22 cellular contexts compared by ENCODE assay signal in genomic region chr22:17235861-17236260, GRCh38. TPM values are rescaled to one million over a fixed set of nuclear protein-coding genes. Genes with fewer than 3 reads are reported as not detected.
DNase-seq lines count a peak whose midpoint lies in the region; ATAC-seq lines count a peak whose summit lies in the region.
"Had no signal": no experiment of that assay in that cellular context is flagged by ENCODE, and none has a peak within 500 bp of the region (broad histone marks: within the 10 kb centered on the region; RNA-seq: fewer than 3 reads in every experiment).

No MANE protein-coding gene starts in this region.

- DNase-seq in activated naive CD8-positive, alpha-beta T cell treated with anti-CD3 and anti-CD28 coated beads, Interleukin-2, amount 10 ng/mL, durations not matched to agents 7 days and 5 days = no peak
- no peak for DNase-seq in activated naive CD8-positive, alpha-beta T cell treated with anti-CD3 and anti-CD28 coated beads for 36 hours
- no peak for DNase-seq in NT2/D1 (ENCODE audit: low read depth, low spot score)
- DNase-seq in stimulated activated naive B cell treated with anti-CD40 and anti-IgM and Interleukin-4, amounts not matched to agents 10 μg/mL and 1 μg/mL and 100 μg/mL, for 72 hours = no peak
- DNase-seq in nucleus accumbens (lab: John Stamatoyannopoulos, UW) = no peak
- no peak for DNase-seq in stimulated activated CD4-positive, alpha-beta T cell treated with anti-CD3 and anti-CD28 coated beads, Interleukin-1b, Interleukin-23, amount 100 ng/mL, for 48 hours
- DNase-seq in caudate nucleus (lab: John Stamatoyannopoulos, UW) = no peak
- DNase-seq: Calu3; cerebellar nuclear complex; effector CD4-positive, alpha-beta T cell; IMR-90; NCI-H1417 treated with DMSO at 0.1 percent for 48 hours; NCI-H2107; NCI-H510A; stimulated activated CD4-positive, alpha-beta T cell treated with anti-CD3 and anti-CD28 coated beads, Interleukin-4, amount 100 ng/mL, for 1 hour; upper lobe of left lung had no signal

- peak overlapping the region; percentile 74 for H3K27ac Mint-ChIP-seq in activated naive CD8-positive, alpha-beta T cell treated with anti-CD3 and anti-CD28 coated beads, Interleukin-2, amount 10 ng/mL, durations not matched to agents 7 days and 5 days
- no peak overlapping the region for H3K27ac Mint-ChIP-seq in activated naive CD8-positive, alpha-beta T cell treated with anti-CD3 and anti-CD28 coated beads for 36 hours
- H3K27ac Mint-ChIP-seq in stimulated activated naive B cell treated with anti-CD40 and anti-IgM and Interleukin-4, amounts not matched to agents 10 μg/mL and 1 μg/mL and 100 μg/mL, for 72 hours = peak overlapping the region; percentile 80

- H3K27me3 ChIP-seq in NT2/D1 (ENCODE audit: insufficient read depth, insufficient read length) = no peaks in the 10 kb centered on the region
- no peaks in the 10 kb centered on the region for H3K27me3 ChIP-seq in iPS-18a (ENCODE audit: control insufficient read depth, insufficient read depth, low read length)
- H3K27me3 ChIP-seq: upper lobe of left lung had no signal

- POLR2A ChIA-PET in activated naive CD8-positive, alpha-beta T cell treated with anti-CD3 and anti-CD28 coated beads, Interleukin-2, amount 10 ng/mL, durations not matched to agents 7 days and 5 days (lab: Charles Lee) = interaction anchor here (1.0 to 1.8 kb wide), 3 partner anchors 16 to 31 kb away, joined by 3 to 22 read pairs (median 5); partner anchors contain the start of gene ADA2

- no peak overlapping the region for H3K4me3 Mint-ChIP-seq in activated naive CD8-positive, alpha-beta T cell treated with anti-CD3 and anti-CD28 coated beads, Interleukin-2, amount 10 ng/mL, durations not matched to agents 7 days and 5 days
- no peak overlapping the region for H3K4me3 Mint-ChIP-seq in activated naive CD8-positive, alpha-beta T cell treated with anti-CD3 and anti-CD28 coated beads for 36 hours
- H3K4me3 Mint-ChIP-seq in stimulated activated naive B cell treated with anti-CD40 and anti-IgM and Interleukin-4, amounts not matched to agents 10 μg/mL and 1 μg/mL and 100 μg/mL, for 72 hours = no peak overlapping the region
- H3K4me3 Mint-ChIP-seq: neural crest cell had no signal

- H3K27ac ChIP-seq in iPS-18a (ENCODE audit: low read length) = peak overlapping the region; percentile 9
- no peak overlapping the region for H3K27ac ChIP-seq in caudate nucleus (ENCODE audit: low read depth, low read length)
- H3K27ac ChIP-seq: esophagus muscularis mucosa had no signal

- H3K4me3 ChIP-seq in NT2/D1 (ENCODE audit: insufficient read length, low read depth) (no peak overlapping the region), iPS-18a (ENCODE audit: low read length) (no peak overlapping the region)
- H3K4me3 ChIP-seq: esophagus muscularis mucosa, skin epidermis, upper lobe of left lung had no signal

- H3K9me3 ChIP-seq in NT2/D1 (ENCODE audit: insufficient read depth, low read length) (no peaks in the 10 kb centered on the region), iPS-18a (ENCODE audit: control insufficient read depth, low read depth, low read length) (no peaks in the 10 kb centered on the region)
- H3K9me3 ChIP-seq: esophagus muscularis mucosa, upper lobe of left lung had no signal

- no peaks in the 10 kb centered on the region for H3K36me3 Mint-ChIP-seq in activated naive CD8-positive, alpha-beta T cell treated with anti-CD3 and anti-CD28 coated beads, Interleukin-2, amount 10 ng/mL, durations not matched to agents 7 days and 5 days
- H3K36me3 Mint-ChIP-seq in activated naive CD8-positive, alpha-beta T cell treated with anti-CD3 and anti-CD28 coated beads for 36 hours = no peaks in the 10 kb centered on the region
- H3K36me3 Mint-ChIP-seq in stimulated activated naive B cell treated with anti-CD40 and anti-IgM and Interleukin-4, amounts not matched to agents 10 μg/mL and 1 μg/mL and 100 μg/mL, for 72 hours = no peaks in the 10 kb centered on the region

- H3K9ac ChIP-seq in NT2/D1 (ENCODE audit: insufficient read length, low read depth) (peak overlapping the region; percentile 61), iPS-18a (ENCODE audit: low read length) (no peak overlapping the region)

- H3K27me3 Mint-ChIP-seq in activated naive CD8-positive, alpha-beta T cell treated with anti-CD3 and anti-CD28 coated beads, Interleukin-2, amount 10 ng/mL, durations not matched to agents 7 days and 5 days = no peaks in the 10 kb centered on the region
- H3K27me3 Mint-ChIP-seq in activated naive CD8-positive, alpha-beta T cell treated with anti-CD3 and anti-CD28 coated beads for 36 hours = no peaks in the 10 kb centered on the region
- H3K27me3 Mint-ChIP-seq in stimulated activated naive B cell treated with anti-CD40 and anti-IgM and Interleukin-4, amounts not matched to agents 10 μg/mL and 1 μg/mL and 100 μg/mL, for 72 hours = no peaks in the 10 kb centered on the region

- no peaks in the 10 kb centered on the region for H3K9me3 Mint-ChIP-seq in activated naive CD8-positive, alpha-beta T cell treated with anti-CD3 and anti-CD28 coated beads, Interleukin-2, amount 10 ng/mL, durations not matched to agents 7 days and 5 days
- H3K9me3 Mint-ChIP-seq in activated naive CD8-positive, alpha-beta T cell treated with anti-CD3 and anti-CD28 coated beads for 36 hours = no peaks in the 10 kb centered on the region
- no peaks in the 10 kb centered on the region for H3K9me3 Mint-ChIP-seq in stimulated activated naive B cell treated with anti-CD40 and anti-IgM and Interleukin-4, amounts not matched to agents 10 μg/mL and 1 μg/mL and 100 μg/mL, for 72 hours
- H3K9me3 Mint-ChIP-seq: neural crest cell had no signal

- ATAC-seq in activated naive CD8-positive, alpha-beta T cell treated with anti-CD3 and anti-CD28 coated beads, Interleukin-2, amount 10 ng/mL, durations not matched to agents 7 days and 5 days (ENCODE audit: low read depth) = no peak
- no peak for ATAC-seq in stimulated activated naive B cell treated with anti-CD40 and anti-IgM and Interleukin-4, amounts not matched to agents 10 μg/mL and 1 μg/mL and 100 μg/mL, for 72 hours (replicated peaks)
- ATAC-seq: activated CD4-positive, CD25-positive, alpha-beta regulatory T cell treated with anti-CD3 and anti-CD28 coated beads, Interleukin-2, amount 50 U/mL, for 24 hours; left lobe of liver had no signal

- H3K4me1 Mint-ChIP-seq in activated naive CD8-positive, alpha-beta T cell treated with anti-CD3 and anti-CD28 coated beads, Interleukin-2, amount 10 ng/mL, durations not matched to agents 7 days and 5 days = peaks cover 14% of the 10 kb centered on the region
- H3K4me1 Mint-ChIP-seq in activated naive CD8-positive, alpha-beta T cell treated with anti-CD3 and anti-CD28 coated beads for 36 hours = peaks cover 10% of the 10 kb centered on the region
- H3K4me1 Mint-ChIP-seq in stimulated activated naive B cell treated with anti-CD40 and anti-IgM and Interleukin-4, amounts not matched to agents 10 μg/mL and 1 μg/mL and 100 μg/mL, for 72 hours = peaks cover 17 to 30% of the 10 kb centered on the region in 2 donors

- H3K36me3 ChIP-seq in NT2/D1 (ENCODE audit: insufficient read depth, insufficient read length, low read length) (no peaks in the 10 kb centered on the region), iPS-18a (ENCODE audit: control insufficient read depth, low read depth, low read length) (no peaks in the 10 kb centered on the region)
- H3K36me3 ChIP-seq: esophagus muscularis mucosa, upper lobe of left lung had no signal

- peaks cover 11% of the 10 kb centered on the region for H3K4me1 ChIP-seq in NT2/D1 (ENCODE audit: insufficient read depth, insufficient read length)
- H3K4me1 ChIP-seq in iPS-18a (ENCODE audit: control insufficient read depth, low read depth, low read length) = peaks cover 27% of the 10 kb centered on the region

RNA-seq across cellular contexts. Expression of gene ADA2, which starts 16.6 kb away (rescaled TPM):
- 10 to 100 TPM; 81.6 to 90.6 TPM for total RNA-seq in activated naive CD8-positive, alpha-beta T cell treated with anti-CD3 and anti-CD28 coated beads, Interleukin-2, amount 10 ng/mL, durations not matched to agents 7 days and 5 days
- total RNA-seq in activated naive CD8-positive, alpha-beta T cell treated with anti-CD3 and anti-CD28 coated beads for 36 hours = 1 to 10 TPM; 7.0 to 7.1 TPM
- total RNA-seq: Calu3 had no signal

Comparison
In these comparisons a context has a peak if more than half of its experiments do, and no peak if none do; other contexts are left out.
1. RNA of gene ADA2, which starts 16.6 kb away (total RNA-seq): 81.6 to 90.6 TPM in activated naive CD8-positive, alpha-beta T cell treated with anti-CD3 and anti-CD28 coated beads, Interleukin-2, amount 10 ng/mL, durations not matched to agents 7 days and 5 days; 7.0 to 7.1 TPM in activated naive CD8-positive, alpha-beta T cell treated with anti-CD3 and anti-CD28 coated beads for 36 hours; every median in the first group is over 10 times any median in the second.